1 cellular context compared by ENCODE assay signal in genomic region chr4:109959195-109959594, GRCh38.
TF ChIP-seq lines count a peak whose summit lies in the region.

No MANE protein-coding gene starts in this region.

TF ChIP-seq in GM12878, 131 proteins besides CTCF, POLR2A, EP300 and RAD21 (continued from another document):
- TF ChIP-seq, protein P1, sequence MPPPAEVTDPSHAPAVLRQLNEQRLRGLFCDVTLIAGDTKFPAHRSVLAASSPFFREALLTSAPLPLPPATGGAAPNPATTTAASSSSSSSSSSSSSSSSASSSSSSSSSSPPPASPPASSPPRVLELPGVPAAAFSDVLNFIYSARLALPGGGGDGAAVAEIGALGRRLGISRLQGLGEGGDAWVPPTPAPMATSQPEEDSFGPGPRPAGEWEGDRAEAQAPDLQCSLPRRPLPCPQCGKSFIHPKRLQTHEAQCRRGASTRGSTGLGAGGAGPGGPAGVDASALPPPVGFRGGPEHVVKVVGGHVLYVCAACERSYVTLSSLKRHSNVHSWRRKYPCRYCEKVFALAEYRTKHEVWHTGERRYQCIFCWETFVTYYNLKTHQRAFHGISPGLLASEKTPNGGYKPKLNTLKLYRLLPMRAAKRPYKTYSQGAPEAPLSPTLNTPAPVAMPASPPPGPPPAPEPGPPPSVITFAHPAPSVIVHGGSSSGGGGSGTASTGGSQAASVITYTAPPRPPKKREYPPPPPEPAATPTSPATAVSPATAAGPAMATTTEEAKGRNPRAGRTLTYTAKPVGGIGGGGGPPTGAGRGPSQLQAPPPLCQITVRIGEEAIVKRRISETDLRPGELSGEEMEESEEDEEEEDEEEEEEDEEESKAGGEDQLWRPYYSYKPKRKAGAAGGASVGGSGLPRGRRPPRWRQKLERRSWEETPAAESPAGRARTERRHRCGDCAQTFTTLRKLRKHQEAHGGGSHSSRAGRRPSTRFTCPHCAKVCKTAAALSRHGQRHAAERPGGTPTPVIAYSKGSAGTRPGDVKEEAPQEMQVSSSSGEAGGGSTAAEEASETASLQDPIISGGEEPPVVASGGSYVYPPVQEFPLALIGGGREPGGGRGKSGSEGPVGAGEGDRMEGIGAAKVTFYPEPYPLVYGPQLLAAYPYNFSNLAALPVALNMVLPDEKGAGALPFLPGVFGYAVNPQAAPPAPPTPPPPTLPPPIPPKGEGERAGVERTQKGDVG (CRISPR knock-in tag; IDR thresholded peaks at IDR 0.05): no peak
- TF ChIP-seq NR2F1 (conservative IDR thresholded peaks at IDR 0.05) (no peak), SUPT20H (IDR thresholded peaks at IDR 0.05; ENCODE audit: borderline replicate concordance, control insufficient read depth, low read depth, low read length) (no peak), NR2C1 (IDR thresholded peaks at IDR 0.05) (no peak), RELA (IDR thresholded peaks at IDR 0.05; ENCODE audit: borderline replicate concordance, partially characterized antibody) (no peak), NFYA (IDR thresholded peaks at IDR 0.05; ENCODE audit: borderline replicate concordance, low read depth, low read length) (no peak), ZBTB11 (CRISPR knock-in tag; IDR thresholded peaks at IDR 0.05) (no peak), TBL1XR1 (IDR thresholded peaks at IDR 0.05; ENCODE audit: low read depth, low read length) (no peak), SPI1 (IDR thresholded peaks at IDR 0.05; ENCODE audit: borderline replicate concordance, insufficient read depth, low read depth, low read length) (no peak), MYC (IDR thresholded peaks at IDR 0.05; ENCODE audit: insufficient read depth, insufficient read length, insufficient replicate concordance, low read length, severe bottlenecking) (no peak), SREBF1 (IDR thresholded peaks at IDR 0.05; ENCODE audit: low read length) (no peak), NFIC (IDR thresholded peaks at IDR 0.05; ENCODE audit: low read depth, low read length) (no peak), IKZF2 (IDR thresholded peaks at IDR 0.05) (no peak)
- TF ChIP-seq, protein P2, sequence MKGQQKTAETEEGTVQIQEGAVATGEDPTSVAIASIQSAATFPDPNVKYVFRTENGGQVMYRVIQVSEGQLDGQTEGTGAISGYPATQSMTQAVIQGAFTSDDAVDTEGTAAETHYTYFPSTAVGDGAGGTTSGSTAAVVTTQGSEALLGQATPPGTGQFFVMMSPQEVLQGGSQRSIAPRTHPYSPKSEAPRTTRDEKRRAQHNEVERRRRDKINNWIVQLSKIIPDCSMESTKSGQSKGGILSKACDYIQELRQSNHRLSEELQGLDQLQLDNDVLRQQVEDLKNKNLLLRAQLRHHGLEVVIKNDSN (IDR thresholded peaks at IDR 0.05; ENCODE audit: borderline replicate concordance, extremely low read length, insufficient read depth, low read depth, low read length): no peak
